ENCODE assay signal across 9 cellular contexts in the genomic region with DNA sequence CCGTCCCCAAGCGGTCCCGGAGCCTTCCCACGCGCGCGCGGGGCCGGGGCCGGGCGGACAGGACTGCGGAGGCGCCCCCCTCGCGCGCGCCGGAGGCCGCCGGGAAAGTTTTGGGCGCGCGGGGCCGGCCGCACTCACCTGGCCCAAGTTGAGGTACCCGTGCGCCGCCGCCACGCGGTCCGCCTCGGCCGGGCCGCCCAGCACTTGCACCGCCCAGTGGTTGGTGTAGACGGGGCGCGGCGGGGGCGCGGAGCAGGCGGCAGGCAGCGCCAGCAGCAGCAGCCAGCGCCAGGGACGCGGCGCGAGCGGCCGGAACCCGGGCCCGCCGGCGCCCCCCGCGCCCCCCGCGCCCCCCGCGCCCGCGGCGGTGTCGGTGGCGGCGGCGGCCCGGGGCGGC. TPM values are rescaled to one million over a fixed set of nuclear protein-coding genes. Genes with fewer than 3 reads are reported as not detected.
DNase-seq lines count a peak whose midpoint lies in the region; ATAC-seq and TF ChIP-seq lines count a peak whose summit lies in the region.
"Had no signal": no experiment of that assay in that cellular context is flagged by ENCODE, and none has a peak within 500 bp of the region (broad histone marks: within the 10 kb centered on the region; RNA-seq: fewer than 3 reads in every experiment).

No MANE protein-coding gene starts in this region.

- no peak overlapping the region for H2BK15ac ChIP-seq in neuronal stem cell (ENCODE audit: low read length)

- no peaks in the 10 kb centered on the region for H3K9me3 Mint-ChIP-seq in CD4-positive, alpha-beta memory T cell
- H3K9me3 Mint-ChIP-seq in CD4-positive, alpha-beta T cell: no peaks in the 10 kb centered on the region

- peak overlapping the region; percentile 69 for H3K4me3 ChIP-seq in coronary artery
- peak overlapping the region; percentile 51 to 77 for H3K4me3 ChIP-seq in neuronal stem cell (ENCODE audit: low read length in 2 of 2)
- no peak overlapping the region for H3K4me3 ChIP-seq in CD4-positive, alpha-beta memory T cell (ENCODE audit: low read length in 2 of 2)

- H3K9me3 ChIP-seq in neuronal stem cell (replicated peaks in 1 of 2; ENCODE audit: control insufficient read depth in 2 of 2, insufficient read depth in 1 of 2, low read depth in 1 of 2, low read length in 2 of 2): peaks cover 9 to 14% of the 10 kb centered on the region in 2 donors
- H3K9me3 ChIP-seq in CD4-positive, alpha-beta memory T cell (ENCODE audit: control insufficient read depth in 1 of 2, low read length in 2 of 2): no peaks in the 10 kb centered on the region
- H3K9me3 ChIP-seq in CD4-positive, alpha-beta T cell (ENCODE audit: control insufficient read depth, low read length): no peaks in the 10 kb centered on the region

- no peak overlapping the region for H3K27ac ChIP-seq in coronary artery
- H3K27ac ChIP-seq in neuronal stem cell (replicated peaks; ENCODE audit: low read length): no peak overlapping the region
- H3K27ac ChIP-seq in CD4-positive, alpha-beta memory T cell (ENCODE audit: low read depth, low read length): no peak overlapping the region
- H3K27ac ChIP-seq in CD4-positive, alpha-beta T cell (ENCODE audit: low read depth, low read length): no peak overlapping the region

- peaks cover 0 to 4% (median under 1%) of the 10 kb centered on the region in 4 donors for H3K4me1 Mint-ChIP-seq in CD4-positive, alpha-beta memory T cell
- H3K4me1 Mint-ChIP-seq in CD4-positive, alpha-beta T cell (ENCODE audit: low read depth): no peaks in the 10 kb centered on the region

- H3K27ac Mint-ChIP-seq in CD4-positive, alpha-beta memory T cell: no peak overlapping the region
- no peak overlapping the region for H3K27ac Mint-ChIP-seq in CD4-positive, alpha-beta T cell

- TF ChIP-seq CTCF in GM10248 (IDR thresholded peaks at IDR 0.05; ENCODE audit: control extremely low read depth, extremely low read depth, low read depth, missing control alignments): peak; percentile 6
- no peak for TF ChIP-seq CTCF in coronary artery (IDR thresholded peaks at IDR 0.05)
- no peak for TF ChIP-seq CTCF in CD4-positive, alpha-beta T cell (IDR thresholded peaks at IDR 0.05)

- H3K4me3 Mint-ChIP-seq in CD4-positive, alpha-beta memory T cell: no peak overlapping the region
- no peak overlapping the region for H3K4me3 Mint-ChIP-seq in CD4-positive, alpha-beta T cell

- intact Hi-C loops in CD4-positive, alpha-beta memory T cell (cut with micrococcal nuclease): no loop called here
- intact Hi-C loops in CD4-positive, alpha-beta T cell (cut with DNase I, micrococcal nuclease): no loop called here

- peak; percentile 64 for DNase-seq in GM10248 (ENCODE audit: extremely low spot score)
- DNase-seq in coronary artery (ENCODE audit: low spot score): peak; percentile 24
- DNase-seq in neuronal stem cell (ENCODE audit: low spot score): no peak
- no peak for DNase-seq in CD4-positive, alpha-beta memory T cell
- DNase-seq in CD4-positive, alpha-beta T cell: no peak
- DNase-seq: stimulated activated naive CD4-positive, alpha-beta T cell had no signal

- peaks cover 0 to 15% of the 10 kb centered on the region in 2 donors for H3K36me3 ChIP-seq in neuronal stem cell (replicated peaks in 1 of 2; ENCODE audit: control insufficient read depth in 2 of 2, insufficient read depth in 2 of 2, low read length in 2 of 2)
- no peaks in the 10 kb centered on the region for H3K36me3 ChIP-seq in CD4-positive, alpha-beta memory T cell (ENCODE audit: insufficient read depth, low read length)

- H3K4ac ChIP-seq in neuronal stem cell (ENCODE audit: low read length): no peak overlapping the region

- H3K18ac ChIP-seq in neuronal stem cell (ENCODE audit: low read length): no peak overlapping the region

- TF ChIP-seq EP300 in Ishikawa (IDR thresholded peaks at IDR 0.05; ENCODE audit: borderline replicate concordance): no peak

- H3K4me2 ChIP-seq in neuronal stem cell (ENCODE audit: insufficient read depth, low read length, poor library complexity, severe bottlenecking): peak overlapping the region; percentile 71

- H2AK5ac ChIP-seq in neuronal stem cell (ENCODE audit: low read depth, low read length): no peak overlapping the region

- CTCF ChIA-PET in GM10248 (lab: Yijun Ruan, JAX): no interaction called here
- CTCF ChIA-PET in CD4-positive, alpha-beta memory T cell (lab: Charles Lee; ENCODE audit: partially characterized antibody): no interaction called here
- CTCF ChIA-PET in CD4-positive, alpha-beta T cell (lab: Charles Lee): no interaction called here

- H3K9ac ChIP-seq in neuronal stem cell (ENCODE audit: low read depth, low read length, poor library complexity): peak overlapping the region; percentile 13

- no peak overlapping the region for H4K91ac ChIP-seq in neuronal stem cell (ENCODE audit: low read depth, low read length, poor library complexity)

- no peak overlapping the region for H2BK120ac ChIP-seq in neuronal stem cell (ENCODE audit: low read depth, low read length)

- WGBS in neuronal stem cell (ENCODE audit: extremely low coverage in 2 of 2, insufficient read length in 2 of 2, insufficient replicate concordance in 1 of 2), 2 donors: no CpG with 5 or more reads among the region's 70 CpGs

- no peak overlapping the region for H3K14ac ChIP-seq in neuronal stem cell (ENCODE audit: low read length)

- no peaks in the 10 kb centered on the region for H3K79me1 ChIP-seq in neuronal stem cell (ENCODE audit: low read depth, low read length)

- peaks cover 2 to 9% of the 10 kb centered on the region in 2 donors for H3K4me1 ChIP-seq in neuronal stem cell (ENCODE audit: control insufficient read depth in 2 of 2, insufficient read depth in 1 of 2, low read depth in 1 of 2, low read length in 2 of 2)
- H3K4me1 ChIP-seq in CD4-positive, alpha-beta memory T cell (ENCODE audit: insufficient read depth, low read length): no peaks in the 10 kb centered on the region

- no peak overlapping the region for H2BK5ac ChIP-seq in neuronal stem cell (ENCODE audit: low read length)

- H2AFZ ChIP-seq in neuronal stem cell (ENCODE audit: low read length): peak overlapping the region; percentile 84

- no peak overlapping the region for H4K8ac ChIP-seq in neuronal stem cell (ENCODE audit: low read depth, low read length)

- H3K27me3 Mint-ChIP-seq in CD4-positive, alpha-beta memory T cell: peaks cover 24 to 26% of the 10 kb centered on the region in 2 donors
- H3K27me3 Mint-ChIP-seq in CD4-positive, alpha-beta T cell: peaks cover 65% of the 10 kb centered on the region

- no peaks in the 10 kb centered on the region for H3K36me3 Mint-ChIP-seq in CD4-positive, alpha-beta memory T cell
- no peaks in the 10 kb centered on the region for H3K36me3 Mint-ChIP-seq in CD4-positive, alpha-beta T cell (ENCODE audit: low read depth)

- H2BK12ac ChIP-seq in neuronal stem cell (ENCODE audit: low read length): no peak overlapping the region

- peaks cover 3 to 24% (median 5%) of the 10 kb centered on the region in 3 experiments for H3K27me3 ChIP-seq in neuronal stem cell (ENCODE audit: control insufficient read depth in 3 of 3, insufficient read depth in 3 of 3, low read depth in 1 of 3, low read length in 3 of 3)
- peaks cover 10% of the 10 kb centered on the region for H3K27me3 ChIP-seq in CD4-positive, alpha-beta memory T cell (ENCODE audit: insufficient read depth, low read length)
- peaks cover 33% of the 10 kb centered on the region for H3K27me3 ChIP-seq in CD4-positive, alpha-beta T cell (ENCODE audit: control insufficient read depth, insufficient read depth, low read length)

- no peak overlapping the region for H3K23ac ChIP-seq in neuronal stem cell (ENCODE audit: low read depth, low read length, poor library complexity)

- POLR2A ChIA-PET in GM10248 (lab: Yijun Ruan, JAX): no interaction called here
- POLR2A ChIA-PET in CD4-positive, alpha-beta memory T cell (lab: Charles Lee; ENCODE audit: partially characterized antibody): no interaction called here
- POLR2A ChIA-PET in CD4-positive, alpha-beta T cell (lab: Charles Lee): no interaction called here

- TF ChIP-seq RAD21 in Ishikawa (IDR thresholded peaks at IDR 0.05; ENCODE audit: low read depth): no peak

- no peak for ATAC-seq in GM21737 (IDR thresholded peaks at IDR 0.05; ENCODE audit: unreplicated experiment)
- ATAC-seq in CD4-positive, alpha-beta T cell (ENCODE audit: poor library complexity): no peak
- no peak for ATAC-seq in GM21717 (IDR thresholded peaks at IDR 0.05; ENCODE audit: unreplicated experiment)

TF ChIP-seq in Ishikawa, 13 proteins besides CTCF, POLR2A, EP300 and RAD21:
- TF ChIP-seq, protein P1, sequence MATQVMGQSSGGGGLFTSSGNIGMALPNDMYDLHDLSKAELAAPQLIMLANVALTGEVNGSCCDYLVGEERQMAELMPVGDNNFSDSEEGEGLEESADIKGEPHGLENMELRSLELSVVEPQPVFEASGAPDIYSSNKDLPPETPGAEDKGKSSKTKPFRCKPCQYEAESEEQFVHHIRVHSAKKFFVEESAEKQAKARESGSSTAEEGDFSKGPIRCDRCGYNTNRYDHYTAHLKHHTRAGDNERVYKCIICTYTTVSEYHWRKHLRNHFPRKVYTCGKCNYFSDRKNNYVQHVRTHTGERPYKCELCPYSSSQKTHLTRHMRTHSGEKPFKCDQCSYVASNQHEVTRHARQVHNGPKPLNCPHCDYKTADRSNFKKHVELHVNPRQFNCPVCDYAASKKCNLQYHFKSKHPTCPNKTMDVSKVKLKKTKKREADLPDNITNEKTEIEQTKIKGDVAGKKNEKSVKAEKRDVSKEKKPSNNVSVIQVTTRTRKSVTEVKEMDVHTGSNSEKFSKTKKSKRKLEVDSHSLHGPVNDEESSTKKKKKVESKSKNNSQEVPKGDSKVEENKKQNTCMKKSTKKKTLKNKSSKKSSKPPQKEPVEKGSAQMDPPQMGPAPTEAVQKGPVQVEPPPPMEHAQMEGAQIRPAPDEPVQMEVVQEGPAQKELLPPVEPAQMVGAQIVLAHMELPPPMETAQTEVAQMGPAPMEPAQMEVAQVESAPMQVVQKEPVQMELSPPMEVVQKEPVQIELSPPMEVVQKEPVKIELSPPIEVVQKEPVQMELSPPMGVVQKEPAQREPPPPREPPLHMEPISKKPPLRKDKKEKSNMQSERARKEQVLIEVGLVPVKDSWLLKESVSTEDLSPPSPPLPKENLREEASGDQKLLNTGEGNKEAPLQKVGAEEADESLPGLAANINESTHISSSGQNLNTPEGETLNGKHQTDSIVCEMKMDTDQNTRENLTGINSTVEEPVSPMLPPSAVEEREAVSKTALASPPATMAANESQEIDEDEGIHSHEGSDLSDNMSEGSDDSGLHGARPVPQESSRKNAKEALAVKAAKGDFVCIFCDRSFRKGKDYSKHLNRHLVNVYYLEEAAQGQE (IDR thresholded peaks at IDR 0.05; ENCODE audit: low read depth): no peak
- TF ChIP-seq ZBTB7A (IDR thresholded peaks at IDR 0.05; ENCODE audit: low read depth) (no peak), MAX (IDR thresholded peaks at IDR 0.05) (peak; percentile 79; the same call in 1 of the 2 replicates), YY1 (IDR thresholded peaks at IDR 0.05; ENCODE audit: low read depth) (no peak)

RNA-seq across cellular contexts. Expression of gene PCSK6, which starts 0.3 kb away (rescaled TPM):
- polyA plus RNA-seq in neuronal stem cell (2013, experiment 1 of 2): 2.0 TPM
- polyA plus RNA-seq in neuronal stem cell (2013, experiment 2 of 2): 1.8 TPM
- under 1 TPM; 0.41 to 0.53 TPM for total RNA-seq in CD4-positive, alpha-beta memory T cell
- under 1 TPM; 0.08 to 0.24 TPM for polyA plus RNA-seq in CD4-positive, alpha-beta memory T cell
- total RNA-seq in CD4-positive, alpha-beta T cell: under 1 TPM in 1 of 2 experiments, not detected in 1; 0.28 TPM

Comparison
In these comparisons a context has a peak if more than half of its experiments do, and no peak if none do; other contexts are left out.
1. DNase-seq: peak in GM10248 (single experiment) and coronary artery (single experiment); none in neuronal stem cell (single experiment), CD4-positive, alpha-beta memory T cell (0 of 5) and CD4-positive, alpha-beta T cell (0 of 10).
2. H3K4me3 ChIP-seq: peak in coronary artery (single experiment) and neuronal stem cell (2 of 2); none in CD4-positive, alpha-beta memory T cell (0 of 2).